22 cellular contexts compared by ENCODE assay signal in genomic region chr14:49654511-49654910, GRCh38. TPM values are rescaled to one million over a fixed set of nuclear protein-coding genes. Genes with fewer than 3 reads are reported as not detected.
DNase-seq lines count a peak whose midpoint lies in the region; ATAC-seq and FAIRE-seq lines count a peak whose summit lies in the region.
"Had no signal": no experiment of that assay in that cellular context is flagged by ENCODE, and none has a peak within 500 bp of the region (broad histone marks: within the 10 kb centered on the region; RNA-seq: fewer than 3 reads in every experiment).

No MANE protein-coding gene starts in this region.

- ATAC-seq in activated CD4-positive, alpha-beta T cell treated with anti-CD3 and anti-CD28 coated beads for 36 hours: no peak
- ATAC-seq: GM12878 had no signal

- no peaks in the 10 kb centered on the region for H3K9me3 Mint-ChIP-seq in activated CD4-positive, alpha-beta T cell treated with anti-CD3 and anti-CD28 coated beads for 36 hours (ENCODE audit: low read depth)
- H3K9me3 Mint-ChIP-seq: CD4-positive, CD25-positive, alpha-beta regulatory T cell; CD8-positive, alpha-beta memory T cell; H9 had no signal

- WGBS in small intestine, 3 donors: 95 to 98% (median 96%) methylated on average over 3 of the region's 3 CpGs

- DNase-seq in frontal cortex (ENCODE audit: low spot score in 2 of 2): no peak
- no peak for DNase-seq in small intestine
- no peak for DNase-seq in anterior cingulate cortex (lab: John Stamatoyannopoulos, UW)
- DNase-seq in activated CD4-positive, alpha-beta T cell treated with anti-CD3 and anti-CD28 coated beads for 36 hours: no peak
- no peak for DNase-seq in cortex of kidney (lab: John Stamatoyannopoulos, UW)
- DNase-seq: 8988T; ACHN; BE2C; C1 segment of cervical spinal cord; CD4-positive, CD25-positive, alpha-beta regulatory T cell; CD8-positive, alpha-beta memory T cell; COR-L47; DMS 273 treated with DMSO at 0.1 percent for 48 hours; DMS53; DND-41; EL; H9 had no signal

- intact Hi-C loops in activated CD4-positive, alpha-beta T cell treated with anti-CD3 and anti-CD28 coated beads for 36 hours (cut with DNase I, micrococcal nuclease): no loop called here

- no peaks in the 10 kb centered on the region for H3K27me3 Mint-ChIP-seq in activated CD4-positive, alpha-beta T cell treated with anti-CD3 and anti-CD28 coated beads for 36 hours
- H3K27me3 Mint-ChIP-seq: CD4-positive, CD25-positive, alpha-beta regulatory T cell had no signal

- peaks cover 9% of the 10 kb centered on the region for H3K36me3 Mint-ChIP-seq in activated CD4-positive, alpha-beta T cell treated with anti-CD3 and anti-CD28 coated beads for 36 hours (ENCODE audit: low read depth)

- H3K4me1 ChIP-seq in small intestine (ENCODE audit: control insufficient read depth in 2 of 2, insufficient read depth in 1 of 2, low read depth in 1 of 2, low read length in 1 of 2): peaks cover 0 to 3% of the 10 kb centered on the region in 2 donors
- H3K4me1 ChIP-seq: BE2C had no signal

- CTCF ChIA-PET in activated CD4-positive, alpha-beta T cell treated with anti-CD3 and anti-CD28 coated beads for 36 hours (lab: Charles Lee): no interaction called here

- FAIRE-seq in A204.1 (lab: Jason Lieb, UNC) (peak; percentile 89), TTC549 (lab: Jason Lieb, UNC) (peak; percentile 32), frontal cortex (lab: Jason Lieb, UNC) (peak; percentile 71), small intestine (lab: Jason Lieb, UNC) (peak; percentile 86)
- FAIRE-seq: GM12878, GM19239, H1 had no signal

- no peak overlapping the region for H3K27ac ChIP-seq in small intestine (ENCODE audit: low read depth in 1 of 2, low read length in 1 of 2)

- no peak overlapping the region for H3K27ac Mint-ChIP-seq in activated CD4-positive, alpha-beta T cell treated with anti-CD3 and anti-CD28 coated beads for 36 hours
- H3K27ac Mint-ChIP-seq: CD4-positive, CD25-positive, alpha-beta regulatory T cell; CD8-positive, alpha-beta memory T cell; H9 had no signal

- H3K4me1 Mint-ChIP-seq in activated CD4-positive, alpha-beta T cell treated with anti-CD3 and anti-CD28 coated beads for 36 hours: no peaks in the 10 kb centered on the region
- H3K4me1 Mint-ChIP-seq: H9 had no signal

- no peak overlapping the region for H3K4me3 ChIP-seq in small intestine (ENCODE audit: low read depth in 1 of 2, low read length in 2 of 2)
- H3K4me3 ChIP-seq: GM12878 had no signal

- H3K27me3 ChIP-seq in small intestine (ENCODE audit: control insufficient read depth in 2 of 2, insufficient read depth in 2 of 2, low read length in 2 of 2): no peaks in the 10 kb centered on the region
- H3K27me3 ChIP-seq: BE2C had no signal

- H3K9me3 ChIP-seq in small intestine (ENCODE audit: control insufficient read depth, low read depth): no peaks in the 10 kb centered on the region
- H3K9me3 ChIP-seq: BE2C had no signal

- H3K4me3 Mint-ChIP-seq in activated CD4-positive, alpha-beta T cell treated with anti-CD3 and anti-CD28 coated beads for 36 hours: no peak overlapping the region
- H3K4me3 Mint-ChIP-seq: CD4-positive, CD25-positive, alpha-beta regulatory T cell; CD8-positive, alpha-beta memory T cell; H9 had no signal

- POLR2A ChIA-PET in activated CD4-positive, alpha-beta T cell treated with anti-CD3 and anti-CD28 coated beads for 36 hours (lab: Charles Lee): no interaction called here

- H3K36me3 ChIP-seq in small intestine (ENCODE audit: control insufficient read depth in 2 of 2, insufficient read depth in 2 of 2, low read length in 2 of 2): no peaks in the 10 kb centered on the region

RNA-seq across cellular contexts. Expression of gene DNAAF2, which starts 19.5 kb away (rescaled TPM):
- total RNA-seq in frontal cortex: 22.0 TPM
- polyA plus RNA-seq in small intestine: 10 to 100 TPM in 1 of 3 donors, 1 to 10 TPM in 2; 8.3 to 19.5 (median 9.2) TPM
- total RNA-seq in activated CD4-positive, alpha-beta T cell treated with anti-CD3 and anti-CD28 coated beads for 36 hours: 1 to 10 TPM; 7.8 to 9.2 TPM

RNA-seq across cellular contexts. Expression of gene POLE2, which starts 33.5 kb away (rescaled TPM):
- 5.3 TPM for total RNA-seq in frontal cortex
- 1 to 10 TPM; 2.4 to 9.8 (median 7.6) TPM for polyA plus RNA-seq in small intestine
- 10 to 100 TPM; 43.0 to 46.5 TPM for total RNA-seq in activated CD4-positive, alpha-beta T cell treated with anti-CD3 and anti-CD28 coated beads for 36 hours

RNA-seq across cellular contexts. Expression of gene MGAT2, which starts 33.9 kb away (rescaled TPM):
- 51.4 TPM for total RNA-seq in frontal cortex
- polyA plus RNA-seq in small intestine: 10 to 100 TPM; 13.5 to 26.6 (median 25.3) TPM
- 10 to 100 TPM; 23.8 to 32.2 TPM for total RNA-seq in activated CD4-positive, alpha-beta T cell treated with anti-CD3 and anti-CD28 coated beads for 36 hours

RNA-seq across cellular contexts. Expression of gene RPL36AL, which starts 34.1 kb away (rescaled TPM):
- total RNA-seq in frontal cortex: 87.6 TPM
- 100 to 1,000 TPM; 525 to 910 (median 823) TPM for polyA plus RNA-seq in small intestine
- total RNA-seq in activated CD4-positive, alpha-beta T cell treated with anti-CD3 and anti-CD28 coated beads for 36 hours: 100 to 1,000 TPM; 272 to 309 TPM

RNA-seq across cellular contexts. Expression of gene KLHDC1, which starts 38.4 kb away (rescaled TPM):
- 27.3 TPM for total RNA-seq in frontal cortex
- 1 to 10 TPM; 1.3 to 4.0 (median 1.9) TPM for polyA plus RNA-seq in small intestine
- 1 to 10 TPM in 1 of 2 experiments, under 1 TPM in 1; 0.81 to 1.3 TPM for total RNA-seq in activated CD4-positive, alpha-beta T cell treated with anti-CD3 and anti-CD28 coated beads for 36 hours
- total RNA-seq: H1, H9 had no signal
